18 cellular contexts compared by ENCODE assay signal in genomic region chr17:17073006-17073626, GRCh38. TPM values are rescaled to one million over a fixed set of nuclear protein-coding genes. Genes with fewer than 3 reads are reported as not detected.
DNase-seq lines count a peak whose midpoint lies in the region; ATAC-seq, FAIRE-seq and TF ChIP-seq lines count a peak whose summit lies in the region.
"Had no signal": no experiment of that assay in that cellular context is flagged by ENCODE, and none has a peak within 500 bp of the region (broad histone marks: within the 10 kb centered on the region; RNA-seq: fewer than 3 reads in every experiment).

No MANE protein-coding gene starts in this region.

- H3K9me2 ChIP-seq in Karpas-422 (replicated peaks; ENCODE audit: insufficient read depth, low read length), result no peaks in the 10 kb centered on the region

- TF ChIP-seq EP300 in HepG2 (IDR thresholded peaks at IDR 0.05; ENCODE audit: low read depth in 2 of 2, low read length in 2 of 2) (no peak), HepG2 (CRISPR knock-in tag; IDR thresholded peaks at IDR 0.05; ENCODE audit: borderline replicate concordance) (no peak), suprapubic skin (IDR thresholded peaks at IDR 0.05) (no peak)

- BruUV-seq in HepG2 (replicated peaks; lab: Mats Ljungman, UMichigan), result no TSS peak

- H3K4me3 ChIP-seq in HepG2 (replicated peaks in 1 of 3; ENCODE audit: insufficient read depth in 1 of 3, low read depth in 2 of 3, low read length in 3 of 3), result no peak overlapping the region
- H3K4me3 ChIP-seq in suprapubic skin, result no peak overlapping the region
- no peak overlapping the region for H3K4me3 ChIP-seq in Karpas-422 (ENCODE audit: low read length)
- H3K4me3 ChIP-seq: upper lobe of left lung had no signal

- POLR2A ChIA-PET in HepG2 (lab: Yijun Ruan, JAX), result no interaction called here

- H3K4me1 ChIP-seq in HepG2 (ENCODE audit: insufficient read depth, low read length) (peaks cover 29% of the 10 kb centered on the region), suprapubic skin (peaks cover 65% of the 10 kb centered on the region), Karpas-422 (ENCODE audit: low read length) (peaks cover 9% of the 10 kb centered on the region)

- H3K4me2 ChIP-seq in HepG2 (ENCODE audit: low read depth, low read length) (no peak overlapping the region), Karpas-422 (ENCODE audit: low read depth, low read length, poor library complexity, severe bottlenecking) (no peak overlapping the region)

- ATAC-seq in HepG2 (no peak), GM19351 (IDR thresholded peaks at IDR 0.05; ENCODE audit: unreplicated experiment) (no peak)

- H3K9ac ChIP-seq in HepG2 (ENCODE audit: insufficient read depth, low read depth, low read length) (no peak overlapping the region), Karpas-422 (ENCODE audit: low read length) (no peak overlapping the region)

- peak; percentile 39 for DNase-seq in activated effector memory CD4-positive, alpha-beta T cell treated with anti-CD3 and anti-CD28 coated beads, Interleukin-2, amount 50 U/mL, for 16 hours
- no peak for DNase-seq in activated effector memory CD4-positive, alpha-beta T cell treated with Interleukin-2 at 50 U/mL for 16 hours
- DNase-seq in caudate nucleus (lab: John Stamatoyannopoulos, UW) (peak in 26 of 61 donors; percentile 29 to 85 (median 57)), HepG2 (ENCODE audit: low spot score) (no peak), suprapubic skin (ENCODE audit: low spot score in 2 of 2) (no peak), NCI-H2107 treated with DMSO at 0.1 percent for 48 hours (lab: John Stamatoyannopoulos, UW; ENCODE audit: unreplicated experiment) (no peak), Karpas-422 (no peak)
- DNase-seq: activated CD8-positive, alpha-beta memory T cell treated with anti-CD3 and anti-CD28 coated beads for 24 hours; activated gamma-delta T cell; Caco-2; effector CD8-positive, alpha-beta T cell; natural killer cell; NCI-H146; NCI-H446 treated with DMSO at 0.1 percent for 48 hours; stimulated activated CD4-positive, alpha-beta T cell treated with anti-CD3 and anti-CD28 coated beads, Interleukin-2, amount 100 ng/mL, for 24 hours; upper lobe of left lung had no signal

- TF ChIP-seq RAD21 in HepG2 (CRISPR knock-in tag; IDR thresholded peaks at IDR 0.05), result no peak

- CTCF ChIA-PET in HepG2 (lab: Yijun Ruan, JAX; ENCODE audit: low intra/inter-chr PET ratio, low total read pairs), result no interaction called here

- H3K9me3 ChIP-seq in HepG2 (ENCODE audit: low read length), result 0 out of 2 replicates have a peak, but pooled peaks cover 4% of the 10 kb centered on the region
- no peaks in the 10 kb centered on the region for H3K9me3 ChIP-seq in suprapubic skin
- H3K9me3 ChIP-seq in Karpas-422 (ENCODE audit: low read length), result no peaks in the 10 kb centered on the region
- H3K9me3 ChIP-seq: upper lobe of left lung had no signal

- H3K27ac ChIP-seq in caudate nucleus (ENCODE audit: low read depth, low read length) (peak overlapping the region; percentile 38), HepG2 (ENCODE audit: extremely low read length, insufficient read depth, low read length) (no peak overlapping the region), suprapubic skin (peak overlapping the region; percentile 15), Karpas-422 (ENCODE audit: low read length) (no peak overlapping the region)
- H3K27ac ChIP-seq: brain microvascular endothelial cell had no signal

- no peaks in the 10 kb centered on the region for H4K20me1 ChIP-seq in HepG2 (ENCODE audit: insufficient read depth, low read length)
- H4K20me1 ChIP-seq in Karpas-422 (ENCODE audit: insufficient read depth, low read depth, low read length), result peaks cover 55% of the 10 kb centered on the region

- intact Hi-C loops in HepG2 (cut with micrococcal nuclease; ENCODE audit: unreplicated experiment), result no loop called here

- H3K27me3 ChIP-seq in HepG2 (ENCODE audit: control insufficient read depth in 1 of 2, insufficient read depth in 2 of 2, low read length in 2 of 2) (no peaks in the 10 kb centered on the region), suprapubic skin (no peaks in the 10 kb centered on the region), Karpas-422 (ENCODE audit: low read length) (no peaks in the 10 kb centered on the region)
- H3K27me3 ChIP-seq: brain microvascular endothelial cell, upper lobe of left lung had no signal

- TF ChIP-seq POLR2A in HepG2 (IDR thresholded peaks at IDR 0.05; ENCODE audit: insufficient read depth in 1 of 2, low read depth in 2 of 2, low read length in 2 of 2), result no peak
- no peak for TF ChIP-seq POLR2A in suprapubic skin (IDR thresholded peaks at IDR 0.05)

- in situ Hi-C loops in HepG2 (cut with HindIII; ENCODE audit: extremely low pct_ligation_motif_present, low pct_unique_long_range_greater_than_20kb), result no loop called here

- WGBS in HepG2 (ENCODE audit: low lambda C conversion rate), result 98% methylated on average over 14 of the region's 14 CpGs
- 78% methylated on average over 12 of the region's 14 CpGs for WGBS in suprapubic skin

- FAIRE-seq in HepG2 (lab: Jason Lieb, UNC), result no peak

- no peak for TF ChIP-seq CTCF in HepG2 (CRISPR knock-in tag; IDR thresholded peaks at IDR 0.05)
- no peak for TF ChIP-seq CTCF in suprapubic skin (IDR thresholded peaks at IDR 0.05)

- H3K79me2 ChIP-seq in HepG2 (ENCODE audit: insufficient read depth, low read length), result peaks cover 31% of the 10 kb centered on the region
- no peaks in the 10 kb centered on the region for H3K79me2 ChIP-seq in Karpas-422 (ENCODE audit: low read length)

- no peak overlapping the region for H2AFZ ChIP-seq in HepG2 (ENCODE audit: low read length)
- no peak overlapping the region for H2AFZ ChIP-seq in Karpas-422 (ENCODE audit: low read length)

- H3K36me3 ChIP-seq in HepG2 (replicated peaks in 1 of 2; ENCODE audit: control insufficient read depth in 1 of 2, insufficient read depth in 2 of 2, low read length in 2 of 2) (peaks cover 3 to 20% of the 10 kb centered on the region in 2 experiments; a peak in 2 of 5 replicates), suprapubic skin (peaks cover 18% of the 10 kb centered on the region), Karpas-422 (ENCODE audit: insufficient read depth, low read length) (no peaks in the 10 kb centered on the region)

TF ChIP-seq in HepG2, 621 proteins besides CTCF, POLR2A, EP300 and RAD21:
- TF ChIP-seq STAT5B (CRISPR knock-in tag; IDR thresholded peaks at IDR 0.05) (no peak), ATF7 (IDR thresholded peaks at IDR 0.05) (peak; percentile 50), ATF7 (CRISPR knock-in tag; IDR thresholded peaks at IDR 0.05) (no peak), MAFG (CRISPR knock-in tag; IDR thresholded peaks at IDR 0.05) (no peak), KDM1A (CRISPR knock-in tag; IDR thresholded peaks at IDR 0.05) (no peak), PRMT3 (CRISPR knock-in tag; IDR thresholded peaks at IDR 0.05; ENCODE audit: borderline replicate concordance, low read depth) (no peak), DR1 (CRISPR knock-in tag; IDR thresholded peaks at IDR 0.05) (no peak)

RNA-seq across cellular contexts. Expression of gene MPRIP, which starts 30.9 kb away (rescaled TPM):
- total RNA-seq in HepG2 (2016; rRNA removed; fragmentation: Illumina TruSeq; extraction: Trizol) (43.6 and 50.2 TPM in 2 replicates), suprapubic skin (100 to 1,000 TPM; 122 to 207 (median 145) TPM)
- 15.5 and 22.4 TPM in 2 replicates for total RNA-seq in HepG2 (2016; cell fraction: cytosol; rRNA removed; fragmentation: Illumina TruSeq; extraction: Trizol; ENCODE audit: low read depth)
- 35.4 and 49.2 TPM in 2 replicates for total RNA-seq in HepG2 (2016; cell fraction: insoluble cytoplasmic fraction; rRNA removed; fragmentation: Illumina TruSeq; extraction: Trizol)
- total RNA-seq in HepG2 (2016; cell fraction: membrane; rRNA removed; fragmentation: Illumina TruSeq; extraction: Trizol), result 44.2 and 45.8 TPM in 2 replicates
- 44.0 and 52.2 TPM in 2 replicates for total RNA-seq in HepG2 (2016; cell fraction: nucleus; rRNA removed; fragmentation: Illumina TruSeq; extraction: Trizol)
- 42.9 and 52.4 TPM in 2 replicates for polyA plus RNA-seq in HepG2 (2011; rRNA removed)
- 27.7 and 33.6 TPM in 2 replicates for polyA plus RNA-seq in HepG2 (2011; cell fraction: cytosol; rRNA removed)
- polyA plus RNA-seq in HepG2 (2011; cell fraction: nucleus; rRNA removed), result 64.4 and 73.7 TPM in 2 replicates
- polyA plus RNA-seq in HepG2 (2012), result 45.3 and 47.7 TPM in 2 replicates
- polyA plus RNA-seq in HepG2 (2016; cell fraction: cytosol; fragmentation: Illumina TruSeq; extraction: Trizol; ENCODE audit: low read depth), result 21.2 and 23.7 TPM in 2 replicates
- polyA plus RNA-seq in HepG2 (2016; cell fraction: insoluble cytoplasmic fraction; fragmentation: Illumina TruSeq; extraction: Trizol; ENCODE audit: low read depth), result 54.0 and 64.3 TPM in 2 replicates
- 40.8 and 46.7 TPM in 2 replicates for polyA plus RNA-seq in HepG2 (2016; cell fraction: membrane; fragmentation: Illumina TruSeq; extraction: Trizol; ENCODE audit: low read depth)
- polyA plus RNA-seq in HepG2 (2016; cell fraction: nucleus; fragmentation: Illumina TruSeq; extraction: Trizol; ENCODE audit: insufficient read depth, low read depth), result 98.9 and 100 TPM in 2 replicates
- polyA minus RNA-seq in HepG2 (2011; rRNA and poly(A)+ RNA removed; ENCODE audit: low replicate concordance), result 85.4 and 275 TPM in 2 replicates
- polyA minus RNA-seq in HepG2 (2011; cell fraction: cytosol; rRNA and poly(A)+ RNA removed), result 31.4 and 37.0 TPM in 2 replicates
- polyA minus RNA-seq in HepG2 (2011; cell fraction: nucleus; rRNA and poly(A)+ RNA removed), result 58.5 and 70.9 TPM in 2 replicates
- 44.1 and 49.3 TPM in 2 replicates for total RNA-seq in Karpas-422 (2014; rRNA removed; shearing (Covaris generic); ENCODE audit: low replicate concordance)

Comparison
In these comparisons a context has a peak if more than half of its experiments do, and no peak if none do; other contexts are left out.
1. H3K27ac ChIP-seq: peak in caudate nucleus (single experiment) and suprapubic skin (single experiment); none in HepG2 (single experiment) and Karpas-422 (single experiment).